In the genomic region with DNA sequence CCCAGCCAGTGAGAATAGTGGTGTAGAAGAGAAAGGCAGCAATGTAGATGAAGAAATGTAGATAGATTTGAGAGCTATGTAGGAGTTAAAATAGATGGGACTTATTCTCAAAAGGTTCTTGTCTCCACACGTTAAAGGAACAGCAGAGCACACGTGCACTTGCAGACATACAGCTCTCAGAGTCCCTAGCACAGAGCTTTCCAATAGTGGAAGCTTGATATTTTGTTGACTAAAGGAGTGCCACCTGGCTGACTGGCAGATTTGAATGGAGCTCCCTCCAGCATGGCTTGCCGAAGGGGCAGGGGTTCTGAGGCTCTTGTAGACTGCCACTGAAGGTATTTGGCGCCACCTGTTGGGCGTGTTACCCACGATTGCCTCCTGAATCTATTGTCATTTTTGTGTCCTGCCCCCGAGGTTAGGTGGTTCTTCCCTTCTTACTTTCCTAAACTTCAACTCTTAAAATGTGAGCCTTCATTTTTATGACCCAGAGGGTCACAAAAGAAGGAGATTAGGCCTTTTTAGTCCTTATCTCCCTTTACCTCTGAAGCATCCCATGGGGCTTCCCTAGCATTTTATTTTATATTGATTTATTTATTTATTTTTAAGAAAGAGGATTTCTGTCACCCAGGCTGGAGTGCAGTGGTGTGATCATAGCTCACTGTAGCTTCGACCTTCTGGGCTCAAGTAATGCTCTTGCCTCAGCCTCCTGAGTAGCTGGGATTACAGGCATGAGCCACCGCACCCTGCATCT, we compare ENCODE assay signal across 9 cellular contexts. TPM values are rescaled to one million over a fixed set of nuclear protein-coding genes. Genes with fewer than 3 reads are reported as not detected.
A peak's percentile ranks its signal among the peaks of the same experiment; 100 is the strongest.
DNase-seq lines count a peak whose midpoint lies in the region; ATAC-seq, FAIRE-seq and TF ChIP-seq lines count a peak whose summit lies in the region.
"Had no signal": no experiment of that assay in that cellular context is flagged by ENCODE, and none has a peak within 500 bp of the region (broad histone marks: within the 10 kb centered on the region; RNA-seq: fewer than 3 reads in every experiment).

No MANE protein-coding gene starts in this region.

- dilution Hi-C loops in keratinocyte (cut with MboI; ENCODE audit: extremely low pct_ligation_motif_present, low sequenced_read_pairs): no loop called here

- H3K9me3 ChIP-seq in breast epithelium (no peaks in the 10 kb centered on the region), keratinocyte (ENCODE audit: control insufficient read depth, low read depth, low read length) (no peaks in the 10 kb centered on the region)

- H3K9ac ChIP-seq in keratinocyte (ENCODE audit: control insufficient read depth, extremely low read depth, insufficient read depth, low read length): no peak overlapping the region

- H3K9me1 ChIP-seq in keratinocyte (ENCODE audit: control insufficient read depth, extremely low read depth, insufficient read depth, low read length): no peaks in the 10 kb centered on the region

- H3K36me3 ChIP-seq in breast epithelium (peaks cover under 1% of the 10 kb centered on the region), keratinocyte (ENCODE audit: control insufficient read depth in 2 of 2, extremely low read depth in 1 of 2, insufficient read depth in 2 of 2, low read length in 2 of 2) (peaks cover 13 to 15% of the 10 kb centered on the region in 2 experiments)

- TF ChIP-seq POLR2A in breast epithelium (IDR thresholded peaks at IDR 0.05): no peak

- intact Hi-C loops in breast epithelium (cut with DNase I; ENCODE audit: low total_unique reads): loop anchor here (5.0 kb wide), 1 partner anchor 108 kb away; no protein-coding TSS in a partner anchor

- peak; percentile 59 for ATAC-seq in HG02885 (IDR thresholded peaks at IDR 0.05; ENCODE audit: poor library complexity, unreplicated experiment)
- no peak for ATAC-seq in GM21576 (IDR thresholded peaks at IDR 0.05; ENCODE audit: unreplicated experiment)

- H4K20me1 ChIP-seq in keratinocyte (ENCODE audit: control insufficient read depth, extremely low read depth, insufficient read depth, low read length): peaks cover 17% of the 10 kb centered on the region

- no peak overlapping the region for H3K27ac ChIP-seq in breast epithelium
- H3K27ac ChIP-seq in keratinocyte (ENCODE audit: control insufficient read depth, insufficient read depth, low read length): no peak overlapping the region

- no peaks in the 10 kb centered on the region for H3K27me3 ChIP-seq in breast epithelium
- H3K27me3 ChIP-seq in keratinocyte (ENCODE audit: control insufficient read depth, extremely low read depth, insufficient read depth, low read length): no peaks in the 10 kb centered on the region

- FAIRE-seq in keratinocyte (lab: Jason Lieb, UNC): peak; percentile 13
- FAIRE-seq: colon had no signal

- peak; percentile 79 for TF ChIP-seq CTCF in WI38 (IDR thresholded peaks at IDR 0.05; ENCODE audit: low read depth, low read length)
- peak; percentile 65 to 92 (median 89) for TF ChIP-seq CTCF in breast epithelium (IDR thresholded peaks at IDR 0.05)
- peak; percentile 89 to 95 (median 94) for TF ChIP-seq CTCF in keratinocyte (optimal IDR thresholded peaks at IDR 0.05 in 1 of 3, IDR thresholded peaks at IDR 0.05 in 1 of 3, conservative IDR thresholded peaks at IDR 0.05 in 1 of 3; ENCODE audit: extremely low read depth in 1 of 3, insufficient read depth in 2 of 3, low read length in 3 of 3)

- DNase-seq in DMS53 (lab: John Stamatoyannopoulos, UW): peak; percentile 97
- DNase-seq in NCI-H345 (lab: John Stamatoyannopoulos, UW): peak; percentile 96
- peak; percentile 90 to 92 for DNase-seq in breast epithelium (ENCODE audit: low spot score in 2 of 2)
- no peak for DNase-seq in keratinocyte (ENCODE audit: low read depth, low spot score)
- peak; percentile 87 for DNase-seq in stimulated activated CD4-positive, alpha-beta T cell treated with anti-CD3 and anti-CD28 coated beads, Interleukin-1b, Interleukin-23, amount 100 ng/mL, for 48 hours

- H3K4me1 ChIP-seq in breast epithelium (no peaks in the 10 kb centered on the region), keratinocyte (ENCODE audit: control insufficient read depth, extremely low read depth, insufficient read depth, low read length) (no peaks in the 10 kb centered on the region)

- H3K4me2 ChIP-seq in keratinocyte (ENCODE audit: control insufficient read depth, extremely low read depth, insufficient read depth, low read depth, low read length): no peak overlapping the region

- no peak overlapping the region for H3K4me3 ChIP-seq in WI38 (ENCODE audit: low read depth, low read length)
- no peak overlapping the region for H3K4me3 ChIP-seq in breast epithelium
- no peak overlapping the region for H3K4me3 ChIP-seq in keratinocyte (ENCODE audit: control insufficient read depth in 2 of 3, extremely low read depth in 1 of 3, insufficient read depth in 2 of 3, low read depth in 1 of 3, low read length in 3 of 3)

- peaks cover 2% of the 10 kb centered on the region for H3K79me2 ChIP-seq in keratinocyte (ENCODE audit: control insufficient read depth, insufficient read depth, low read length)

- H2AFZ ChIP-seq in keratinocyte (ENCODE audit: control insufficient read depth, low read length): no peak overlapping the region

RNA-seq across cellular contexts. Expression of a gene that starts 16.4 kb away (rescaled TPM):
- 100 to 1,000 TPM; 111 to 159 (median 122) TPM for total RNA-seq in breast epithelium
- polyA plus RNA-seq in keratinocyte: 82.9 to 171 TPM (median 121 TPM) in 3 replicates
- polyA plus RNA-seq in keratinocyte (2011; ENCODE audit: low read depth): 157 TPM
- polyA plus RNA-seq in keratinocyte (2011; cell fraction: cytosol; rRNA removed): 79.9 and 133 TPM in 2 replicates
- 260 and 305 TPM in 2 replicates for polyA plus RNA-seq in keratinocyte (2011; cell fraction: nucleus; rRNA removed)
- polyA plus RNA-seq in keratinocyte (2012; ENCODE audit: low replicate concordance): 117 and 130 TPM in 2 replicates
- 58.7 to 120 TPM (median 91.2 TPM) in 3 replicates for polyA minus RNA-seq in keratinocyte
- polyA minus RNA-seq in keratinocyte (2011; cell fraction: cytosol; rRNA and poly(A)+ RNA removed): 31.8 TPM
- polyA minus RNA-seq in keratinocyte (2011; cell fraction: nucleus; rRNA and poly(A)+ RNA removed): 66.1 and 108 TPM in 2 replicates

RNA-seq across cellular contexts. Expression of a gene that starts 24.6 kb away (rescaled TPM):
- total RNA-seq in breast epithelium: 1 to 10 TPM; 2.1 to 5.7 (median 3.3) TPM
- 0.01 TPM in 1 of 3 replicates, not detected in the others for polyA plus RNA-seq in keratinocyte
- polyA plus RNA-seq in keratinocyte (2011; ENCODE audit: low read depth): not detected
- polyA plus RNA-seq in keratinocyte (2011; cell fraction: cytosol; rRNA removed): 0.03 TPM in 1 of 2 replicates, not detected in the other
- polyA plus RNA-seq in keratinocyte (2011; cell fraction: nucleus; rRNA removed): not detected in 2 replicates
- 0.04 TPM in 1 of 2 replicates, not detected in the other for polyA plus RNA-seq in keratinocyte (2012; ENCODE audit: low replicate concordance)
- not detected in 3 replicates for polyA minus RNA-seq in keratinocyte
- not detected for polyA minus RNA-seq in keratinocyte (2011; cell fraction: cytosol; rRNA and poly(A)+ RNA removed)
- not detected in 2 replicates for polyA minus RNA-seq in keratinocyte (2011; cell fraction: nucleus; rRNA and poly(A)+ RNA removed)

RNA-seq across cellular contexts. Expression of a gene that starts 31.9 kb away (rescaled TPM):
- total RNA-seq in breast epithelium: 10 to 100 TPM; 28.5 to 41.9 (median 30.9) TPM
- polyA plus RNA-seq in keratinocyte: 1.9 to 4.5 TPM (median 2.6 TPM) in 3 replicates
- polyA plus RNA-seq in keratinocyte (2011; ENCODE audit: low read depth): 0.86 TPM
- polyA plus RNA-seq in keratinocyte (2011; cell fraction: cytosol; rRNA removed): 2.0 and 2.1 TPM in 2 replicates
- polyA plus RNA-seq in keratinocyte (2011; cell fraction: nucleus; rRNA removed): 4.3 and 4.5 TPM in 2 replicates
- polyA plus RNA-seq in keratinocyte (2012; ENCODE audit: low replicate concordance): 1.9 and 3.1 TPM in 2 replicates
- 0.80 to 7.0 TPM (median 4.4 TPM) in 3 replicates for polyA minus RNA-seq in keratinocyte
- not detected for polyA minus RNA-seq in keratinocyte (2011; cell fraction: cytosol; rRNA and poly(A)+ RNA removed)
- 1.6 and 2.3 TPM in 2 replicates for polyA minus RNA-seq in keratinocyte (2011; cell fraction: nucleus; rRNA and poly(A)+ RNA removed)

RNA-seq across cellular contexts. Expression of a gene that starts 44.0 kb away (rescaled TPM):
- 10 to 100 TPM; 16.4 to 52.0 (median 34.6) TPM for total RNA-seq in breast epithelium
- 0.13 TPM in 1 of 3 replicates, not detected in the others for polyA plus RNA-seq in keratinocyte
- polyA plus RNA-seq in keratinocyte (2011; ENCODE audit: low read depth): not detected
- polyA plus RNA-seq in keratinocyte (2011; cell fraction: cytosol; rRNA removed): not detected in 2 replicates
- not detected in 2 replicates for polyA plus RNA-seq in keratinocyte (2011; cell fraction: nucleus; rRNA removed)
- 0.21 TPM in 1 of 2 replicates, not detected in the other for polyA plus RNA-seq in keratinocyte (2012; ENCODE audit: low replicate concordance)
- polyA minus RNA-seq in keratinocyte: not detected in 3 replicates
- polyA minus RNA-seq in keratinocyte (2011; cell fraction: cytosol; rRNA and poly(A)+ RNA removed): not detected
- not detected in 2 replicates for polyA minus RNA-seq in keratinocyte (2011; cell fraction: nucleus; rRNA and poly(A)+ RNA removed)
